Comparison of ENCODE assay signal across 2 cellular contexts in genomic region chr7:22422831-22423615, GRCh38.
TF ChIP-seq lines count a peak whose summit lies in the region.

No MANE protein-coding gene starts in this region.

TF ChIP-seq in A549, 52 proteins besides CTCF, POLR2A, EP300 and RAD21:
- TF ChIP-seq MAFK (IDR thresholded peaks at IDR 0.05; ENCODE audit: partially characterized antibody) (peak; percentile 41), ZNF302 (CRISPR knock-in tag; IDR thresholded peaks at IDR 0.05) (no peak)
TF ChIP-seq in A549: peak in this region for 1.

TF ChIP-seq in IMR-90, 13 proteins besides CTCF, POLR2A, EP300 and RAD21:
- no peak for TF ChIP-seq BHLHE40 (IDR thresholded peaks at IDR 0.05; ENCODE audit: low read depth, low read length)
- TF ChIP-seq MAFK (IDR thresholded peaks at IDR 0.05; ENCODE audit: low read depth, low read length): 0 out of 2 replicates have a peak, but pooled peaks have one; percentile 27
